Comparison of ENCODE assay signal across 15 cellular contexts in the genomic region with DNA sequence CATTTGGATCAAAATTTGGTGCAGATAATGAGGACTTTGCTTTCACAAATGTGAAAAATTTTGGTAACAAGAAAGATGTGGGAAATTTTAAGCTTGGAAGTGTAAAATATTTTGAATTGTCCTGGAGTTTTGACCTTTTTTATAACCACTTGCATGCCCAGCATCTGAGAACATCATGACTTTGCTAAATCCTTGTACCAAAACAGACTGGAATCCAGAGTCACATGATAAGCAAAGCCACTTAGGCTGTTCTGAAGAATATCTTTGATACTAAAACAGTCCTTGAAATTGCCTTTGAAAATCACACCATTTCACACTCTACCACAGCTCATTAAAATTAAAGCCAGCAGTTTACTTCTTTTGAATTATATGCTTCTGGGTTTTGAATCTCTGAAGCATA. TPM values are rescaled to one million over a fixed set of nuclear protein-coding genes. Genes with fewer than 3 reads are reported as not detected.
DNase-seq lines count a peak whose midpoint lies in the region; ATAC-seq, FAIRE-seq and TF ChIP-seq lines count a peak whose summit lies in the region.
"Had no signal": no experiment of that assay in that cellular context is flagged by ENCODE, and none has a peak within 500 bp of the region (broad histone marks: within the 10 kb centered on the region; RNA-seq: fewer than 3 reads in every experiment).

No MANE protein-coding gene starts in this region.

- TF ChIP-seq POLR2A in GM12892 (IDR thresholded peaks at IDR 0.05; ENCODE audit: low read depth, low read length): no peak

- FAIRE-seq in GM19239 (lab: Jason Lieb, UNC): peak; percentile 66
- FAIRE-seq in GM12892 (lab: Jason Lieb, UNC): no peak
- FAIRE-seq: islet of Langerhans had no signal

- no peak for ATAC-seq in right cardiac atrium

- intact Hi-C loops in right cardiac atrium (cut with DNase I): loop anchor here in 2 of 4 donors (10.0 kb wide), 2 partner anchors 78 to 88 kb away; a partner anchor contains a TSS

- no peak overlapping the region for H3K4me3 ChIP-seq in right cardiac atrium (ENCODE audit: low read length)
- H3K4me3 ChIP-seq: suprapubic skin had no signal

- H3K27ac ChIP-seq in caudate nucleus (ENCODE audit: low read depth, low read length) (peak overlapping the region; percentile 54), right cardiac atrium (ENCODE audit: low read length) (peak overlapping the region; percentile 60)
- H3K27ac ChIP-seq: parathyroid adenoma, suprapubic skin had no signal

- DNase-seq in GM19239 (ENCODE audit: insufficient read length, low spot score) (no peak), caudate nucleus (lab: John Stamatoyannopoulos, UW) (no peak), right cardiac atrium (no peak), stromal cell of bone marrow (ENCODE audit: low read depth) (peak; percentile 12), NK-92 (lab: John Stamatoyannopoulos, UW; ENCODE audit: unreplicated experiment) (no peak), nucleus accumbens (lab: John Stamatoyannopoulos, UW) (no peak), SHP77 treated with DMSO at 0.1 percent for 48 hours (lab: John Stamatoyannopoulos, UW) (no peak), GM12892 (ENCODE audit: insufficient read length) (no peak)
- DNase-seq: amygdala, NCI-H1436, NCI-H446, SK-N-SH had no signal

- H3K27me3 ChIP-seq in right cardiac atrium (ENCODE audit: control insufficient read depth, insufficient read depth): no peaks in the 10 kb centered on the region
- H3K27me3 ChIP-seq: suprapubic skin had no signal

- no peaks in the 10 kb centered on the region for H3K4me1 ChIP-seq in right cardiac atrium (ENCODE audit: control insufficient read depth, insufficient read depth, low read length)

- H3K9me3 ChIP-seq in right cardiac atrium (ENCODE audit: control insufficient read depth, low read length): no peaks in the 10 kb centered on the region
- H3K9me3 ChIP-seq: SK-N-SH, suprapubic skin had no signal

RNA-seq across cellular contexts. Expression of a gene that starts 2.5 kb away (rescaled TPM):
- 100 to 1,000 TPM in 1 of 4 donors, 10 to 100 TPM in 3; 74.6 to 109 (median 91.3) TPM for total RNA-seq in right cardiac atrium
- 48.3 TPM for polyA plus RNA-seq in right cardiac atrium
- 22.9 TPM for polyA plus RNA-seq in GM12892 (2012; ENCODE audit: missing spikeins)
